Comparison of ENCODE assay signal across 15 cellular contexts in genomic region chr3:167852216-167852615, GRCh38.
"Had no signal": no experiment of that assay in that cellular context is flagged by ENCODE, and none has a peak within 500 bp of the region (broad histone marks: within the 10 kb centered on the region; RNA-seq: fewer than 3 reads in every experiment).

No MANE protein-coding gene starts in this region.

- H3K4me3 Mint-ChIP-seq: activated T-cell treated with anti-CD3 and anti-CD28 coated beads, Interleukin-2, amount 50 U/mL, for 24 hours; naive thymus-derived CD4-positive, alpha-beta T cell had no signal

- DNase-seq: activated CD4-positive, alpha-beta T cell treated with anti-CD3 and anti-CD28 coated beads, Interleukin-2, amount 50 U/mL, for 4 hours; activated CD4-positive, CD25-positive, alpha-beta regulatory T cell treated with anti-CD3 and anti-CD28 coated beads, Interleukin-2, amount 50 U/mL, for 72 hours; activated effector memory CD4-positive, alpha-beta T cell treated with Interleukin-2 at 50 U/mL for 16 hours; activated T-cell treated with anti-CD3 and anti-CD28 coated beads, Interleukin-2, amount 50 U/mL, for 24 hours; hypothalamus; kidney glomerular epithelial cell; naive thymus-derived CD4-positive, alpha-beta T cell; T-helper 2 cell had no signal

- H3K9me3 ChIP-seq: breast epithelium, tibial nerve, vagina had no signal

- H3K9ac ChIP-seq: parathyroid adenoma had no signal

- H3K27ac Mint-ChIP-seq: activated naive CD4-positive, alpha-beta T cell treated with anti-CD3 and anti-CD28 coated beads, Interleukin-2, amount 50 U/mL, for 72 hours; activated T-cell treated with anti-CD3 and anti-CD28 coated beads, Interleukin-2, amount 50 U/mL, for 24 hours; naive thymus-derived CD4-positive, alpha-beta T cell had no signal

- H3K27ac ChIP-seq: breast epithelium, parathyroid adenoma, vagina had no signal

- ATAC-seq: activated naive CD4-positive, alpha-beta T cell treated with anti-CD3 and anti-CD28 coated beads, Interleukin-2, amount 50 U/mL, for 72 hours; naive thymus-derived CD4-positive, alpha-beta T cell had no signal

- H3K4me3 ChIP-seq: breast epithelium, lung, smooth muscle cell, tibial nerve, vagina had no signal

- H2AFZ ChIP-seq: parathyroid adenoma had no signal

- H3K9me3 Mint-ChIP-seq: activated T-cell treated with anti-CD3 and anti-CD28 coated beads, Interleukin-2, amount 50 U/mL, for 24 hours had no signal

- H3K27me3 Mint-ChIP-seq: activated T-cell treated with anti-CD3 and anti-CD28 coated beads, Interleukin-2, amount 50 U/mL, for 24 hours had no signal

- H3K4me2 ChIP-seq: smooth muscle cell had no signal

- H3K36me3 ChIP-seq: breast epithelium, tibial nerve, vagina had no signal

- H3K36me3 Mint-ChIP-seq: activated naive CD4-positive, alpha-beta T cell treated with anti-CD3 and anti-CD28 coated beads, Interleukin-2, amount 50 U/mL, for 72 hours; naive thymus-derived CD4-positive, alpha-beta T cell had no signal

- H3K4me1 ChIP-seq: breast epithelium, parathyroid adenoma, tibial nerve, vagina had no signal

- H3K27me3 ChIP-seq: breast epithelium, tibial nerve, vagina had no signal

- H3K4me1 Mint-ChIP-seq: naive thymus-derived CD4-positive, alpha-beta T cell had no signal

- H3K79me2 ChIP-seq: parathyroid adenoma had no signal
